Comparison of ENCODE assay signal across 1 cellular context in the genomic region with DNA sequence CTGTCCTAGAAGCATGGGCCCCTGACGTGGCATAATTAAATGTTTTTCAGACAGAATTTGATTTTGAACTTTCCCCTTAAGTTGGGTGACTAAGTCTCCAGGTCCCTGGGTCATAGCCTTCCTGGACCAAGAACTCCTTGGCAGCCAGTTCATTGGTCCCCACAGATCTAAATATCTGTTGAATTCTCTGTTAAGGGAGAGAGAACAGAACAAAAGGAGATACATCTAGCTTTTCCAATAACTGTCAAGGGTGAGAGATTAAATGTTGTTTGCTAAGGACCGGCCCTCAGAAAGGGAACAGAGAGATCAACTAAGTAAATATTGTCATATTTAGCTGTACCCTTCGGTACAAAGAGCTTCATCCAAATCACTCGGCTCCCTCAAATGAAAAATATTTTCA.
A peak's percentile ranks its signal among the peaks of the same experiment; 100 is the strongest.
TF ChIP-seq lines count a peak whose summit lies in the region.

No MANE protein-coding gene starts in this region.

TF ChIP-seq in HepG2, 621 proteins besides CTCF, POLR2A, EP300 and RAD21 (continued from another document and continues in another):
- TF ChIP-seq, protein P1, sequence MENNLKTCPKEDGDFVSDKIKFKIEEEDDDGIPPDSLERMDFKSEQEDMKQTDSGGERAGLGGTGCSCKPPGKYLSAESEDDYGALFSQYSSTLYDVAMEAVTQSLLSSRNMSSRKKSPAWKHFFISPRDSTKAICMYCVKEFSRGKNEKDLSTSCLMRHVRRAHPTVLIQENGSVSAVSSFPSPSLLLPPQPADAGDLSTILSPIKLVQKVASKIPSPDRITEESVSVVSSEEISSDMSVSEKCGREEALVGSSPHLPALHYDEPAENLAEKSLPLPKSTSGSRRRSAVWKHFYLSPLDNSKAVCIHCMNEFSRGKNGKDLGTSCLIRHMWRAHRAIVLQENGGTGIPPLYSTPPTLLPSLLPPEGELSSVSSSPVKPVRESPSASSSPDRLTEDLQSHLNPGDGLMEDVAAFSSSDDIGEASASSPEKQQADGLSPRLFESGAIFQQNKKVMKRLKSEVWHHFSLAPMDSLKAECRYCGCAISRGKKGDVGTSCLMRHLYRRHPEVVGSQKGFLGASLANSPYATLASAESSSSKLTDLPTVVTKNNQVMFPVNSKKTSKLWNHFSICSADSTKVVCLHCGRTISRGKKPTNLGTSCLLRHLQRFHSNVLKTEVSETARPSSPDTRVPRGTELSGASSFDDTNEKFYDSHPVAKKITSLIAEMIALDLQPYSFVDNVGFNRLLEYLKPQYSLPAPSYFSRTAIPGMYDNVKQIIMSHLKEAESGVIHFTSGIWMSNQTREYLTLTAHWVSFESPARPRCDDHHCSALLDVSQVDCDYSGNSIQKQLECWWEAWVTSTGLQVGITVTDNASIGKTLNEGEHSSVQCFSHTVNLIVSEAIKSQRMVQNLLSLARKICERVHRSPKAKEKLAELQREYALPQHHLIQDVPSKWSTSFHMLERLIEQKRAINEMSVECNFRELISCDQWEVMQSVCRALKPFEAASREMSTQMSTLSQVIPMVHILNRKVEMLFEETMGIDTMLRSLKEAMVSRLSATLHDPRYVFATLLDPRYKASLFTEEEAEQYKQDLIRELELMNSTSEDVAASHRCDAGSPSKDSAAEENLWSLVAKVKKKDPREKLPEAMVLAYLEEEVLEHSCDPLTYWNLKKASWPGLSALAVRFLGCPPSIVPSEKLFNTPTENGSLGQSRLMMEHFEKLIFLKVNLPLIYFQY (CRISPR knock-in tag; IDR thresholded peaks at IDR 0.05; ENCODE audit: borderline replicate concordance): no peak
- TF ChIP-seq, protein P2, sequence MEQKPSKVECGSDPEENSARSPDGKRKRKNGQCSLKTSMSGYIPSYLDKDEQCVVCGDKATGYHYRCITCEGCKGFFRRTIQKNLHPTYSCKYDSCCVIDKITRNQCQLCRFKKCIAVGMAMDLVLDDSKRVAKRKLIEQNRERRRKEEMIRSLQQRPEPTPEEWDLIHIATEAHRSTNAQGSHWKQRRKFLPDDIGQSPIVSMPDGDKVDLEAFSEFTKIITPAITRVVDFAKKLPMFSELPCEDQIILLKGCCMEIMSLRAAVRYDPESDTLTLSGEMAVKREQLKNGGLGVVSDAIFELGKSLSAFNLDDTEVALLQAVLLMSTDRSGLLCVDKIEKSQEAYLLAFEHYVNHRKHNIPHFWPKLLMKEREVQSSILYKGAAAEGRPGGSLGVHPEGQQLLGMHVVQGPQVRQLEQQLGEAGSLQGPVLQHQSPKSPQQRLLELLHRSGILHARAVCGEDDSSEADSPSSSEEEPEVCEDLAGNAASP (CRISPR knock-in tag; IDR thresholded peaks at IDR 0.05; ENCODE audit: borderline replicate concordance): no peak
- TF ChIP-seq DPF2 (CRISPR knock-in tag; IDR thresholded peaks at IDR 0.05; ENCODE audit: borderline replicate concordance, low read depth) (no peak; the same call in 1 of the 2 replicates), ZNF264 (CRISPR knock-in tag; IDR thresholded peaks at IDR 0.05) (peak; percentile 48; the same call in 1 of the 2 replicates), HDAC1 (CRISPR knock-in tag; IDR thresholded peaks at IDR 0.05) (0 out of 2 replicates have a peak, but pooled peaks have one; percentile 45), ZNF841 (CRISPR knock-in tag; IDR thresholded peaks at IDR 0.05; ENCODE audit: borderline replicate concordance) (no peak), ZFP1 (CRISPR knock-in tag; IDR thresholded peaks at IDR 0.05) (no peak), ZNF775 (CRISPR knock-in tag; IDR thresholded peaks at IDR 0.05; ENCODE audit: borderline replicate concordance) (no peak), RCOR2 (CRISPR knock-in tag; IDR thresholded peaks at IDR 0.05) (no peak), ZNF703 (CRISPR knock-in tag; IDR thresholded peaks at IDR 0.05; ENCODE audit: borderline replicate concordance) (no peak), PHF20 (CRISPR knock-in tag; IDR thresholded peaks at IDR 0.05) (no peak), SIX1 (CRISPR knock-in tag; IDR thresholded peaks at IDR 0.05; ENCODE audit: borderline replicate concordance) (0 out of 2 replicates have a peak, but pooled peaks have one; percentile 10), ZNF577 (CRISPR knock-in tag; IDR thresholded peaks at IDR 0.05; ENCODE audit: borderline replicate concordance, low read depth) (no peak), SUZ12 (IDR thresholded peaks at IDR 0.05; ENCODE audit: low read depth, low read length) (no peak), ZSCAN29 (CRISPR knock-in tag; conservative IDR thresholded peaks at IDR 0.05) (no peak), ZNF598 (CRISPR knock-in tag; IDR thresholded peaks at IDR 0.05; ENCODE audit: borderline replicate concordance) (no peak), FOXA1 (IDR thresholded peaks at IDR 0.05) (no peak), FOXA1 (CRISPR knock-in tag; IDR thresholded peaks at IDR 0.05) (peak; percentile 72), ZNF768 (CRISPR knock-in tag; IDR thresholded peaks at IDR 0.05) (no peak), SETDB1 (CRISPR knock-in tag; IDR thresholded peaks at IDR 0.05; ENCODE audit: borderline replicate concordance) (no peak), MYC (CRISPR knock-in tag; IDR thresholded peaks at IDR 0.05; ENCODE audit: borderline replicate concordance) (no peak), FOXJ3 (CRISPR knock-in tag; IDR thresholded peaks at IDR 0.05; ENCODE audit: borderline replicate concordance) (peak; percentile 38; the same call in 1 of the 2 replicates), ZBTB20 (CRISPR knock-in tag; IDR thresholded peaks at IDR 0.05; ENCODE audit: borderline replicate concordance, low read depth) (no peak), TCF7 (IDR thresholded peaks at IDR 0.05; ENCODE audit: low read depth) (peak; percentile 84), EED (CRISPR knock-in tag; IDR thresholded peaks at IDR 0.05) (no peak), ZNF816 (CRISPR knock-in tag; IDR thresholded peaks at IDR 0.05; ENCODE audit: borderline replicate concordance) (no peak), ZNF672 (CRISPR knock-in tag; IDR thresholded peaks at IDR 0.05) (no peak), SOX5 (CRISPR knock-in tag; IDR thresholded peaks at IDR 0.05; ENCODE audit: borderline replicate concordance) (peak; percentile 93), MEIS1 (CRISPR knock-in tag; IDR thresholded peaks at IDR 0.05; ENCODE audit: borderline replicate concordance) (no peak), GLI4 (CRISPR knock-in tag; IDR thresholded peaks at IDR 0.05; ENCODE audit: borderline replicate concordance) (no peak), CENPT (CRISPR knock-in tag; IDR thresholded peaks at IDR 0.05; ENCODE audit: low read depth) (no peak)
- TF ChIP-seq, protein P3, sequence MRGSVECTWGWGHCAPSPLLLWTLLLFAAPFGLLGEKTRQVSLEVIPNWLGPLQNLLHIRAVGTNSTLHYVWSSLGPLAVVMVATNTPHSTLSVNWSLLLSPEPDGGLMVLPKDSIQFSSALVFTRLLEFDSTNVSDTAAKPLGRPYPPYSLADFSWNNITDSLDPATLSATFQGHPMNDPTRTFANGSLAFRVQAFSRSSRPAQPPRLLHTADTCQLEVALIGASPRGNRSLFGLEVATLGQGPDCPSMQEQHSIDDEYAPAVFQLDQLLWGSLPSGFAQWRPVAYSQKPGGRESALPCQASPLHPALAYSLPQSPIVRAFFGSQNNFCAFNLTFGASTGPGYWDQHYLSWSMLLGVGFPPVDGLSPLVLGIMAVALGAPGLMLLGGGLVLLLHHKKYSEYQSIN (CRISPR knock-in tag; IDR thresholded peaks at IDR 0.05; ENCODE audit: borderline replicate concordance): no peak
- TF ChIP-seq, protein P4, sequence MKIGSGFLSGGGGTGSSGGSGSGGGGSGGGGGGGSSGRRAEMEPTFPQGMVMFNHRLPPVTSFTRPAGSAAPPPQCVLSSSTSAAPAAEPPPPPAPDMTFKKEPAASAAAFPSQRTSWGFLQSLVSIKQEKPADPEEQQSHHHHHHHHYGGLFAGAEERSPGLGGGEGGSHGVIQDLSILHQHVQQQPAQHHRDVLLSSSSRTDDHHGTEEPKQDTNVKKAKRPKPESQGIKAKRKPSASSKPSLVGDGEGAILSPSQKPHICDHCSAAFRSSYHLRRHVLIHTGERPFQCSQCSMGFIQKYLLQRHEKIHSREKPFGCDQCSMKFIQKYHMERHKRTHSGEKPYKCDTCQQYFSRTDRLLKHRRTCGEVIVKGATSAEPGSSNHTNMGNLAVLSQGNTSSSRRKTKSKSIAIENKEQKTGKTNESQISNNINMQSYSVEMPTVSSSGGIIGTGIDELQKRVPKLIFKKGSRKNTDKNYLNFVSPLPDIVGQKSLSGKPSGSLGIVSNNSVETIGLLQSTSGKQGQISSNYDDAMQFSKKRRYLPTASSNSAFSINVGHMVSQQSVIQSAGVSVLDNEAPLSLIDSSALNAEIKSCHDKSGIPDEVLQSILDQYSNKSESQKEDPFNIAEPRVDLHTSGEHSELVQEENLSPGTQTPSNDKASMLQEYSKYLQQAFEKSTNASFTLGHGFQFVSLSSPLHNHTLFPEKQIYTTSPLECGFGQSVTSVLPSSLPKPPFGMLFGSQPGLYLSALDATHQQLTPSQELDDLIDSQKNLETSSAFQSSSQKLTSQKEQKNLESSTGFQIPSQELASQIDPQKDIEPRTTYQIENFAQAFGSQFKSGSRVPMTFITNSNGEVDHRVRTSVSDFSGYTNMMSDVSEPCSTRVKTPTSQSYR (CRISPR knock-in tag; IDR thresholded peaks at IDR 0.05; ENCODE audit: borderline replicate concordance): no peak
- TF ChIP-seq, protein P5, sequence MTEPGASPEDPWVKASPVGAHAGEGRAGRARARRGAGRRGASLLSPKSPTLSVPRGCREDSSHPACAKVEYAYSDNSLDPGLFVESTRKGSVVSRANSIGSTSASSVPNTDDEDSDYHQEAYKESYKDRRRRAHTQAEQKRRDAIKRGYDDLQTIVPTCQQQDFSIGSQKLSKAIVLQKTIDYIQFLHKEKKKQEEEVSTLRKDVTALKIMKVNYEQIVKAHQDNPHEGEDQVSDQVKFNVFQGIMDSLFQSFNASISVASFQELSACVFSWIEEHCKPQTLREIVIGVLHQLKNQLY (CRISPR knock-in tag; IDR thresholded peaks at IDR 0.05): no peak
- TF ChIP-seq, protein P6, sequence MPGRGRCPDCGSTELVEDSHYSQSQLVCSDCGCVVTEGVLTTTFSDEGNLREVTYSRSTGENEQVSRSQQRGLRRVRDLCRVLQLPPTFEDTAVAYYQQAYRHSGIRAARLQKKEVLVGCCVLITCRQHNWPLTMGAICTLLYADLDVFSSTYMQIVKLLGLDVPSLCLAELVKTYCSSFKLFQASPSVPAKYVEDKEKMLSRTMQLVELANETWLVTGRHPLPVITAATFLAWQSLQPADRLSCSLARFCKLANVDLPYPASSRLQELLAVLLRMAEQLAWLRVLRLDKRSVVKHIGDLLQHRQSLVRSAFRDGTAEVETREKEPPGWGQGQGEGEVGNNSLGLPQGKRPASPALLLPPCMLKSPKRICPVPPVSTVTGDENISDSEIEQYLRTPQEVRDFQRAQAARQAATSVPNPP (CRISPR knock-in tag; IDR thresholded peaks at IDR 0.05): no peak
- TF ChIP-seq, protein P7, sequence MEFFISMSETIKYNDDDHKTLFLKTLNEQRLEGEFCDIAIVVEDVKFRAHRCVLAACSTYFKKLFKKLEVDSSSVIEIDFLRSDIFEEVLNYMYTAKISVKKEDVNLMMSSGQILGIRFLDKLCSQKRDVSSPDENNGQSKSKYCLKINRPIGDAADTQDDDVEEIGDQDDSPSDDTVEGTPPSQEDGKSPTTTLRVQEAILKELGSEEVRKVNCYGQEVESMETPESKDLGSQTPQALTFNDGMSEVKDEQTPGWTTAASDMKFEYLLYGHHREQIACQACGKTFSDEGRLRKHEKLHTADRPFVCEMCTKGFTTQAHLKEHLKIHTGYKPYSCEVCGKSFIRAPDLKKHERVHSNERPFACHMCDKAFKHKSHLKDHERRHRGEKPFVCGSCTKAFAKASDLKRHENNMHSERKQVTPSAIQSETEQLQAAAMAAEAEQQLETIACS (CRISPR knock-in tag; IDR thresholded peaks at IDR 0.05): no peak
- TF ChIP-seq, protein P8, sequence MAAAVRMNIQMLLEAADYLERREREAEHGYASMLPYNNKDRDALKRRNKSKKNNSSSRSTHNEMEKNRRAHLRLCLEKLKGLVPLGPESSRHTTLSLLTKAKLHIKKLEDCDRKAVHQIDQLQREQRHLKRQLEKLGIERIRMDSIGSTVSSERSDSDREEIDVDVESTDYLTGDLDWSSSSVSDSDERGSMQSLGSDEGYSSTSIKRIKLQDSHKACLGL (CRISPR knock-in tag; IDR thresholded peaks at IDR 0.05): no peak
- TF ChIP-seq, protein P9, sequence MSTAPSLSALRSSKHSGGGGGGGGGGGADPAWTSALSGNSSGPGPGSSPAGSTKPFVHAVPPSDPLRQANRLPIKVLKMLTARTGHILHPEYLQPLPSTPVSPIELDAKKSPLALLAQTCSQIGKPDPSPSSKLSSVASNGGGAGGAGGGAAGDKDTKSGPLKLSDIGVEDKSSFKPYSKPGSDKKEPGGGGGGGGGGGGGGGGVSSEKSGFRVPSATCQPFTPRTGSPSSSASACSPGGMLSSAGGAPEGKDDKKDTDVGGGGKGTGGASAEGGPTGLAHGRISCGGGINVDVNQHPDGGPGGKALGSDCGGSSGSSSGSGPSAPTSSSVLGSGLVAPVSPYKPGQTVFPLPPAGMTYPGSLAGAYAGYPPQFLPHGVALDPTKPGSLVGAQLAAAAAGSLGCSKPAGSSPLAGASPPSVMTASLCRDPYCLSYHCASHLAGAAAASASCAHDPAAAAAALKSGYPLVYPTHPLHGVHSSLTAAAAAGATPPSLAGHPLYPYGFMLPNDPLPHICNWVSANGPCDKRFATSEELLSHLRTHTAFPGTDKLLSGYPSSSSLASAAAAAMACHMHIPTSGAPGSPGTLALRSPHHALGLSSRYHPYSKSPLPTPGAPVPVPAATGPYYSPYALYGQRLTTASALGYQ (CRISPR knock-in tag; IDR thresholded peaks at IDR 0.05): peak; percentile 43; the same call in 1 of the 2 replicates
- TF ChIP-seq, protein P10, sequence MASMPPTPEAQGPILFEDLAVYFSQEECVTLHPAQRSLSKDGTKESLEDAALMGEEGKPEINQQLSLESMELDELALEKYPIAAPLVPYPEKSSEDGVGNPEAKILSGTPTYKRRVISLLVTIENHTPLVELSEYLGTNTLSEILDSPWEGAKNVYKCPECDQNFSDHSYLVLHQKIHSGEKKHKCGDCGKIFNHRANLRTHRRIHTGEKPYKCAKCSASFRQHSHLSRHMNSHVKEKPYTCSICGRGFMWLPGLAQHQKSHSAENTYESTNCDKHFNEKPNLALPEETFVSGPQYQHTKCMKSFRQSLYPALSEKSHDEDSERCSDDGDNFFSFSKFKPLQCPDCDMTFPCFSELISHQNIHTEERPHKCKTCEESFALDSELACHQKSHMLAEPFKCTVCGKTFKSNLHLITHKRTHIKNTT (CRISPR knock-in tag; IDR thresholded peaks at IDR 0.05): no peak
- TF ChIP-seq, protein P11, sequence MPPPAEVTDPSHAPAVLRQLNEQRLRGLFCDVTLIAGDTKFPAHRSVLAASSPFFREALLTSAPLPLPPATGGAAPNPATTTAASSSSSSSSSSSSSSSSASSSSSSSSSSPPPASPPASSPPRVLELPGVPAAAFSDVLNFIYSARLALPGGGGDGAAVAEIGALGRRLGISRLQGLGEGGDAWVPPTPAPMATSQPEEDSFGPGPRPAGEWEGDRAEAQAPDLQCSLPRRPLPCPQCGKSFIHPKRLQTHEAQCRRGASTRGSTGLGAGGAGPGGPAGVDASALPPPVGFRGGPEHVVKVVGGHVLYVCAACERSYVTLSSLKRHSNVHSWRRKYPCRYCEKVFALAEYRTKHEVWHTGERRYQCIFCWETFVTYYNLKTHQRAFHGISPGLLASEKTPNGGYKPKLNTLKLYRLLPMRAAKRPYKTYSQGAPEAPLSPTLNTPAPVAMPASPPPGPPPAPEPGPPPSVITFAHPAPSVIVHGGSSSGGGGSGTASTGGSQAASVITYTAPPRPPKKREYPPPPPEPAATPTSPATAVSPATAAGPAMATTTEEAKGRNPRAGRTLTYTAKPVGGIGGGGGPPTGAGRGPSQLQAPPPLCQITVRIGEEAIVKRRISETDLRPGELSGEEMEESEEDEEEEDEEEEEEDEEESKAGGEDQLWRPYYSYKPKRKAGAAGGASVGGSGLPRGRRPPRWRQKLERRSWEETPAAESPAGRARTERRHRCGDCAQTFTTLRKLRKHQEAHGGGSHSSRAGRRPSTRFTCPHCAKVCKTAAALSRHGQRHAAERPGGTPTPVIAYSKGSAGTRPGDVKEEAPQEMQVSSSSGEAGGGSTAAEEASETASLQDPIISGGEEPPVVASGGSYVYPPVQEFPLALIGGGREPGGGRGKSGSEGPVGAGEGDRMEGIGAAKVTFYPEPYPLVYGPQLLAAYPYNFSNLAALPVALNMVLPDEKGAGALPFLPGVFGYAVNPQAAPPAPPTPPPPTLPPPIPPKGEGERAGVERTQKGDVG (CRISPR knock-in tag; IDR thresholded peaks at IDR 0.05; ENCODE audit: borderline replicate concordance): no peak
